ENCODE assay signal across 8 cellular contexts in genomic region chr6:67199425-67199824, GRCh38.
"Had no signal": no experiment of that assay in that cellular context is flagged by ENCODE, and none has a peak within 500 bp of the region (broad histone marks: within the 10 kb centered on the region; RNA-seq: fewer than 3 reads in every experiment).

No MANE protein-coding gene starts in this region.

- H3K4me3 ChIP-seq: GM12878 had no signal

- FAIRE-seq: G401.6, GM12878, GM12891, GM12892, GM18507, GM19239 had no signal

- DNase-seq: GDM1, GF-D8 had no signal

- ATAC-seq: GM12878 had no signal
